In genomic region chr2:6203297-6203959, GRCh38 we compare ENCODE assay signal across 14 cellular contexts.
"Had no signal": no experiment of that assay in that cellular context is flagged by ENCODE, and none has a peak within 500 bp of the region (broad histone marks: within the 10 kb centered on the region; RNA-seq: fewer than 3 reads in every experiment).

No MANE protein-coding gene starts in this region.

- H3K9me3 ChIP-seq: neutrophil had no signal

- H3K4me1 ChIP-seq: esophagus muscularis mucosa, spleen had no signal

- ATAC-seq: activated CD8-positive, alpha-beta memory T cell treated with anti-CD3 and anti-CD28 coated beads, Interleukin-2, amount 10 ng/mL, durations not matched to agents 7 days and 5 days; right cardiac atrium; stimulated activated naive CD8-positive, alpha-beta T cell treated with anti-CD3 and anti-CD28 coated beads, Interleukin-15, amount 100 ng/mL, for 72 hours had no signal

- DNase-seq: activated CD4-positive, alpha-beta T cell treated with anti-CD3 and anti-CD28 coated beads, Interleukin-2, amount 50 U/mL, for 48 hours; activated CD8-positive, alpha-beta memory T cell treated with anti-CD3 and anti-CD28 coated beads, Interleukin-2, amount 10 ng/mL, durations not matched to agents 7 days and 5 days; activated naive CD4-positive, alpha-beta T cell treated with anti-CD3 and anti-CD28 coated beads, Interleukin-2, amount 10 ng/mL, durations not matched to agents 7 days and 5 days; activated T-cell treated with anti-CD3 and anti-CD28 coated beads, Interleukin-2, amount 50 U/mL, for 1 hour; hypothalamus; naive B cell; posterior cingulate gyrus; right cardiac atrium; spleen; stimulated activated naive CD8-positive, alpha-beta T cell treated with anti-CD3 and anti-CD28 coated beads, Interleukin-15, amount 100 ng/mL, for 72 hours; WERI-Rb-1 had no signal

- H3K4me3 ChIP-seq: cardiac muscle cell, esophagus muscularis mucosa, spleen had no signal

- H3K27me3 ChIP-seq: cardiac muscle cell, esophagus muscularis mucosa, neutrophil, spleen had no signal

- H3K27ac ChIP-seq: cardiac muscle cell, esophagus muscularis mucosa, neutrophil, spleen, WERI-Rb-1 had no signal

- H3K36me3 ChIP-seq: cardiac muscle cell, esophagus muscularis mucosa, neutrophil, spleen, WERI-Rb-1 had no signal
